8 cellular contexts compared by ENCODE assay signal in the genomic region with DNA sequence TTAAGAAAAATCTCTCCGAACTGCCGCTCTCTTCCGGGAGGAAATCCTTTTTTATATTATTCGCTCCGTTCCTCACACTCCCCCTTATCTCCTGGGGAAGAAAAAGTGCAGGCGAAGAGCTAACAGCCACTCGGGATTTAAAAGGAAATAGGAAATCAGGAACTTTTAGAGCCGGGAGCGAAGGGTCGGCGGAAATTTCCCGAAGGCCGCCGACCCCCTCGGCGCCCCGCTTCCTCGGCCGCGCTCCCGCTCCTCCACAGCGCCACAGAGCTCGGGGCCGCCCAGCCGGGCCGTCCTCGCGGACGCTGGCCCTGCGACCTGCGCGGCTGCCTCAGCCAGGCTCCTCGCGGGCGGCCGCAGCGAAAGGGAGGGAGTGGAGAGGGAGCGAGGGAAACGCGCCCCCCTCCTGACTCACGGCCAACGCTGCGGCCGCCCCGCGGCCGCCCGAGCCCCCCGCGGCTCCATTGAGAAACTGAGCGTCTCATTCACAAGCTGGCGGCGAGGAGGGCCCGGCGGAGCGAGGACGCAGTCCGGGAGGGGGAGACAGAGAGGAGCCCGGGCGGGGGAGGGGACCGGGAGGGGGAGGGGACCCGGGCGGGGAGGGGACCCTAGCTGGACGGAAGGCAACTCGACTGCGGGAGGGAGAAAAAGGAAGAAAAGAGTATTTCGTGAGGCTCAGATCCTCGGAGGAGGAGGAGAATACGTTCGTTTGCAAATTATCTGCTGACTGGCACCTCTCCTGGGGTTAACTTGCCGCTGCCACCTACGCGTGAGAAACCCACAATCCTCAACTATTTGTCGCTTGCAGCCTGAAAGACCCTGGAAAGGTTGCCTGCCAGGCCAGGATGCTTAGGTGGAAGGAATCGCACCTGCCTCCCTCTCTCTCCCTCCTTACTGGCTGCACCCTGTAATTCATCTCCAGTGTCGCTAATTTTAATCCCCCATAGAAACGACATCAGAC. TPM values are rescaled to one million over a fixed set of nuclear protein-coding genes. Genes with fewer than 3 reads are reported as not detected.
A peak's percentile ranks its signal among the peaks of the same experiment; 100 is the strongest.
DNase-seq lines count a peak whose midpoint lies in the region; ATAC-seq and TF ChIP-seq lines count a peak whose summit lies in the region.

A gene (minus strand): TSS at position 368 of the 961 bp plus-strand sequence. CDS start 539 bp downstream, outside the sequence.

- H3K4me2 ChIP-seq in Loucy (ENCODE audit: low read depth, low read length, poor library complexity, severe bottlenecking) (peak within 1 kb of the TSS; percentile 92), SK-N-SH (peak within 1 kb of the TSS; percentile 71)

- H3K4me3 ChIP-seq in Loucy (ENCODE audit: low read length, poor library complexity, severe bottlenecking) (peak within 1 kb of the TSS; percentile 99), SK-N-SH (ENCODE audit: low read depth in 2 of 2, low read length in 1 of 2) (peak within 1 kb of the TSS; percentile 76 to 92)

- CTCF ChIA-PET in SK-N-SH (lab: Yijun Ruan, JAX), result interaction anchor here (0.5 to 3.1 kb wide), 11 partner anchors 10 to 214 kb away, joined by 3 to 11 read pairs (median 4); a partner anchor contains a TSS
- CTCF ChIA-PET in activated naive CD4-positive, alpha-beta T cell treated with anti-CD3 and anti-CD28 coated beads, Interleukin-2, amount 10 ng/mL, durations not matched to agents 7 days and 5 days (lab: Charles Lee), result interaction anchor here (0.7 to 2.6 kb wide), 9 partner anchors 13 to 126 kb away, joined by 3 to 15 read pairs (median 4); a partner anchor contains a TSS

- no peaks in the 10 kb centered on the region for H3K27me3 Mint-ChIP-seq in activated naive CD4-positive, alpha-beta T cell treated with anti-CD3 and anti-CD28 coated beads, Interleukin-2, amount 10 ng/mL, durations not matched to agents 7 days and 5 days

- peaks cover 3% of the 10 kb centered on the region for H3K27me3 ChIP-seq in Loucy (ENCODE audit: insufficient read depth, low read length, poor library complexity, severe bottlenecking)
- no peaks in the 10 kb centered on the region for H3K27me3 ChIP-seq in SK-N-SH (ENCODE audit: insufficient read depth)

- H3K27ac ChIP-seq in SK-N-SH (ENCODE audit: low read depth in 2 of 2, low read length in 1 of 2), result peak within 1 kb of the TSS; percentile 80 to 84

- H3K4me1 Mint-ChIP-seq in activated naive CD4-positive, alpha-beta T cell treated with anti-CD3 and anti-CD28 coated beads, Interleukin-2, amount 10 ng/mL, durations not matched to agents 7 days and 5 days, result peaks cover 29% of the 10 kb centered on the region

- WGBS in SK-N-SH (ENCODE audit: low lambda C conversion rate), result 10% methylated on average over 39 of the region's 77 CpGs

- H3K79me2 ChIP-seq in Loucy (ENCODE audit: insufficient read depth, low read length), result peaks cover 45% of the 10 kb centered on the region
- peaks cover 45% of the 10 kb centered on the region for H3K79me2 ChIP-seq in SK-N-SH (ENCODE audit: insufficient read depth)

- H3K9me2 ChIP-seq in Loucy (replicated peaks; ENCODE audit: low read depth, low read length) (no peaks in the 10 kb centered on the region), SK-N-SH (no peaks in the 10 kb centered on the region)

- H3K9ac ChIP-seq in Loucy (ENCODE audit: low read depth, low read length, poor library complexity, severe bottlenecking) (peak within 1 kb of the TSS; percentile 97), SK-N-SH (peak within 1 kb of the TSS; percentile 99)

- H3K9me3 ChIP-seq in Loucy (ENCODE audit: insufficient read depth, low read depth, low read length) (no peaks in the 10 kb centered on the region), SK-N-SH (no peaks in the 10 kb centered on the region)

- peak within 1 kb of the TSS; percentile 88 for H3K27ac Mint-ChIP-seq in activated naive CD4-positive, alpha-beta T cell treated with anti-CD3 and anti-CD28 coated beads, Interleukin-2, amount 10 ng/mL, durations not matched to agents 7 days and 5 days

- H2AFZ ChIP-seq in Loucy (ENCODE audit: low read length) (peak within 1 kb of the TSS; percentile 91), SK-N-SH (ENCODE audit: low read depth) (peak within 1 kb of the TSS; percentile 89; the same call in 1 of the 2 replicates)

- peak; percentile 57 for ATAC-seq in GM21423 (IDR thresholded peaks at IDR 0.05; ENCODE audit: unreplicated experiment)

- POLR2A ChIA-PET in SK-N-SH (lab: Yijun Ruan, JAX), result interaction anchor here (0.6 to 1.1 kb wide), 4 partner anchors 11 to 68 kb away, joined by 3 to 5 read pairs (median 4); a partner anchor contains a TSS

- H3K4me1 ChIP-seq in Loucy (ENCODE audit: insufficient read depth, low read length, poor library complexity, severe bottlenecking), result peaks cover 26% of the 10 kb centered on the region
- peaks cover 0 to 4% of the 10 kb centered on the region in 2 experiments; a peak in 2 of 4 replicates for H3K4me1 ChIP-seq in SK-N-SH (ENCODE audit: control insufficient read depth in 1 of 2, insufficient read depth in 2 of 2, low read depth in 1 of 2, low read length in 1 of 2)

- no peaks in the 10 kb centered on the region for H3K9me3 Mint-ChIP-seq in activated naive CD4-positive, alpha-beta T cell treated with anti-CD3 and anti-CD28 coated beads, Interleukin-2, amount 10 ng/mL, durations not matched to agents 7 days and 5 days

- TF ChIP-seq EP300 in SK-N-SH (IDR thresholded peaks at IDR 0.05; ENCODE audit: borderline replicate concordance in 1 of 2, low read depth in 1 of 2, low read length in 1 of 2), result no peak

- H3K36me3 Mint-ChIP-seq in activated naive CD4-positive, alpha-beta T cell treated with anti-CD3 and anti-CD28 coated beads, Interleukin-2, amount 10 ng/mL, durations not matched to agents 7 days and 5 days, result peaks cover 7% of the 10 kb centered on the region

- peak; percentile 72 for DNase-seq in CMK (ENCODE audit: low read depth)
- peak; percentile 93 for DNase-seq in SK-N-SH
- peak; percentile 84 for DNase-seq in activated naive CD4-positive, alpha-beta T cell treated with anti-CD3 and anti-CD28 coated beads, Interleukin-2, amount 10 ng/mL, durations not matched to agents 7 days and 5 days
- DNase-seq in globus pallidus (ENCODE audit: low spot score), result peak; percentile 77
- peak; percentile 18 for DNase-seq in non-pigmented ciliary epithelial cell (ENCODE audit: low read depth)

- TF ChIP-seq CTCF in Loucy (conservative IDR thresholded peaks at IDR 0.05; ENCODE audit: low read length) (peak; percentile 35), SK-N-SH (IDR thresholded peaks at IDR 0.05) (peak; percentile 41), subcutaneous adipose tissue (IDR thresholded peaks at IDR 0.05; ENCODE audit: low read depth) (no peak)

- H3K36me3 ChIP-seq in Loucy (ENCODE audit: insufficient read depth, low read length), result no peaks in the 10 kb centered on the region
- H3K36me3 ChIP-seq in SK-N-SH (replicated peaks in 1 of 2; ENCODE audit: control insufficient read depth in 1 of 2, insufficient read depth in 2 of 2, low read length in 1 of 2), result peaks cover 0 to 3% of the 10 kb centered on the region in 2 experiments

- peaks cover 19% of the 10 kb centered on the region for H4K20me1 ChIP-seq in Loucy (ENCODE audit: insufficient read depth, low read length, poor library complexity, severe bottlenecking)
- peaks cover 18% of the 10 kb centered on the region for H4K20me1 ChIP-seq in SK-N-SH (ENCODE audit: insufficient read depth)

- no peaks in the 10 kb centered on the region for H3F3A ChIP-seq in Loucy (ENCODE audit: low read depth)
- peaks cover 15% of the 10 kb centered on the region for H3F3A ChIP-seq in SK-N-SH (replicated peaks; ENCODE audit: insufficient read depth)

- TF ChIP-seq RAD21 in SK-N-SH (IDR thresholded peaks at IDR 0.05; ENCODE audit: low read length), result no peak; the same call in 1 of the 2 replicates

- H3K4me3 Mint-ChIP-seq in activated naive CD4-positive, alpha-beta T cell treated with anti-CD3 and anti-CD28 coated beads, Interleukin-2, amount 10 ng/mL, durations not matched to agents 7 days and 5 days, result peak within 1 kb of the TSS; percentile 92

TF ChIP-seq in SK-N-SH, 30 proteins besides CTCF, POLR2A, EP300 and RAD21 (continues in another document):
- TF ChIP-seq, protein P1, sequence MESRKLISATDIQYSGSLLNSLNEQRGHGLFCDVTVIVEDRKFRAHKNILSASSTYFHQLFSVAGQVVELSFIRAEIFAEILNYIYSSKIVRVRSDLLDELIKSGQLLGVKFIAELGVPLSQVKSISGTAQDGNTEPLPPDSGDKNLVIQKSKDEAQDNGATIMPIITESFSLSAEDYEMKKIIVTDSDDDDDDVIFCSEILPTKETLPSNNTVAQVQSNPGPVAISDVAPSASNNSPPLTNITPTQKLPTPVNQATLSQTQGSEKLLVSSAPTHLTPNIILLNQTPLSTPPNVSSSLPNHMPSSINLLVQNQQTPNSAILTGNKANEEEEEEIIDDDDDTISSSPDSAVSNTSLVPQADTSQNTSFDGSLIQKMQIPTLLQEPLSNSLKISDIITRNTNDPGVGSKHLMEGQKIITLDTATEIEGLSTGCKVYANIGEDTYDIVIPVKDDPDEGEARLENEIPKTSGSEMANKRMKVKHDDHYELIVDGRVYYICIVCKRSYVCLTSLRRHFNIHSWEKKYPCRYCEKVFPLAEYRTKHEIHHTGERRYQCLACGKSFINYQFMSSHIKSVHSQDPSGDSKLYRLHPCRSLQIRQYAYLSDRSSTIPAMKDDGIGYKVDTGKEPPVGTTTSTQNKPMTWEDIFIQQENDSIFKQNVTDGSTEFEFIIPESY (IDR thresholded peaks at IDR 0.05; ENCODE audit: borderline replicate concordance, low read depth), result no peak
- TF ChIP-seq TAF1 (IDR thresholded peaks at IDR 0.05; ENCODE audit: borderline replicate concordance, low read depth, low read length) (peak; percentile 58; the same call in 1 of the 2 replicates), GABPA (IDR thresholded peaks at IDR 0.05; ENCODE audit: low read depth) (no peak), MXI1 (IDR thresholded peaks at IDR 0.05; ENCODE audit: low read depth, low read length) (peak; percentile 50; the same call in 1 of the 2 replicates), JUND (IDR thresholded peaks at IDR 0.05) (no peak), SMC3 (IDR thresholded peaks at IDR 0.05; ENCODE audit: low read depth, low read length) (no peak)
- TF ChIP-seq, protein P2, sequence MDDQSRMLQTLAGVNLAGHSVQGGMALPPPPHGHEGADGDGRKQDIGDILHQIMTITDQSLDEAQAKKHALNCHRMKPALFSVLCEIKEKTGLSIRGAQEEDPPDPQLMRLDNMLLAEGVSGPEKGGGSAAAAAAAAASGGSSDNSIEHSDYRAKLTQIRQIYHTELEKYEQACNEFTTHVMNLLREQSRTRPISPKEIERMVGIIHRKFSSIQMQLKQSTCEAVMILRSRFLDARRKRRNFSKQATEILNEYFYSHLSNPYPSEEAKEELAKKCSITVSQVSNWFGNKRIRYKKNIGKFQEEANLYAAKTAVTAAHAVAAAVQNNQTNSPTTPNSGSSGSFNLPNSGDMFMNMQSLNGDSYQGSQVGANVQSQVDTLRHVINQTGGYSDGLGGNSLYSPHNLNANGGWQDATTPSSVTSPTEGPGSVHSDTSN (IDR thresholded peaks at IDR 0.05), result no peak

RNA-seq across cellular contexts. Expression of the gene that starts here (rescaled TPM):
- 25.9 and 41.1 TPM in 2 replicates for polyA plus RNA-seq in SK-N-SH (2012; rRNA removed)
- polyA plus RNA-seq in SK-N-SH (2012; cell fraction: cytosol; rRNA removed), result 27.1 and 31.8 TPM in 2 replicates
- polyA plus RNA-seq in SK-N-SH (2012; cell fraction: nucleus; rRNA removed), result 13.9 and 23.8 TPM in 2 replicates
- total RNA-seq in subcutaneous adipose tissue, result 10 to 100 TPM; 11.7 to 20.9 (median 15.7) TPM

Comparison
In these comparisons a context has a peak if more than half of its experiments do, and no peak if none do; other contexts are left out.
1. Peak in every context shown above with its lines: DNase-seq, ATAC-seq, H3K4me3 ChIP-seq and H3K27ac ChIP-seq.
2. DNase-seq: peak in every context shown above with its lines; median percentile 93 in SK-N-SH; 84 in activated naive CD4-positive, alpha-beta T cell treated with anti-CD3 and anti-CD28 coated beads, Interleukin-2, amount 10 ng/mL, durations not matched to agents 7 days and 5 days; 77 in globus pallidus; 72 in CMK; 18 in non-pigmented ciliary epithelial cell.